21 cellular contexts compared by ENCODE assay signal in the genomic region with DNA sequence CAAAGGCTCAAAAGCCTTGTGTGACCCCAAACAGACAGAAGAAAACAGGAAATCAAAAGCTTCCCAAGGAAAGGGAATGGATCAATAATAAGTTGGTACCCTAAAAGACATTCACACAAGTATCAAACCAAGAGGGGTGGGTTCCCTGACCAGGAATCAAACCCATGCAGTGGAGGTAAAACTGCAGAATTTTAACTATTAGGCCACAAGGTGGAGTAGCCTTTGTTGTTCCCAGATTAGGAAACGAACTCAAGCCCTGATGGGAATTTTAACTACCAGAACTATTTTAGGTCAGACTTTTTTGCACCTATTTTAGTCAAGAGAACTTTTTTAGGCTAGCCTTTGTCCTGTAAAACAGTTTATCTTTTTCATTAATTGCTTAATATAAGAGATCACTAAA. TPM values are rescaled to one million over a fixed set of nuclear protein-coding genes. Genes with fewer than 3 reads are reported as not detected.
DNase-seq lines count a peak whose midpoint lies in the region; ATAC-seq and TF ChIP-seq lines count a peak whose summit lies in the region.
"Had no signal": no experiment of that assay in that cellular context is flagged by ENCODE, and none has a peak within 500 bp of the region (broad histone marks: within the 10 kb centered on the region; RNA-seq: fewer than 3 reads in every experiment).

No MANE protein-coding gene starts in this region.

- no peak overlapping the region for H3K4me2 ChIP-seq in SK-N-SH

- peaks cover 7% of the 10 kb centered on the region for H3K9me3 Mint-ChIP-seq in Calu3 (ENCODE audit: low read depth, unreplicated experiment)

- no peaks in the 10 kb centered on the region for H3K36me3 ChIP-seq in SK-N-SH (replicated peaks in 1 of 2; ENCODE audit: control insufficient read depth in 1 of 2, insufficient read depth in 2 of 2, low read length in 1 of 2)
- H3K36me3 ChIP-seq: heart left ventricle, tibial artery had no signal

- DNase-seq in SK-N-SH (no peak), fibroblast of pulmonary artery (ENCODE audit: low read depth) (no peak), Calu3 (no peak), cerebellar cortex (ENCODE audit: low spot score) (no peak), LoVo (ENCODE audit: low spot score) (no peak), hippocampal formation (lab: John Stamatoyannopoulos, UW) (no peak)
- DNase-seq: activated CD8-positive, alpha-beta memory T cell treated with anti-CD3 and anti-CD28 coated beads, Interleukin-2, amount 50 U/mL, for 4 hours; activated naive CD4-positive, alpha-beta T cell; aorta; CD4-positive, alpha-beta memory T cell; heart left ventricle; MV-4-11; NCI-H1930; NCI-H510A; psoas muscle; tibial artery had no signal

- no peaks in the 10 kb centered on the region for H3K27me3 ChIP-seq in SK-N-SH (ENCODE audit: insufficient read depth)
- H3K27me3 ChIP-seq: heart left ventricle, tibial artery had no signal

- no peaks in the 10 kb centered on the region for H3K79me2 ChIP-seq in SK-N-SH (ENCODE audit: insufficient read depth)

- TF ChIP-seq CTCF in SK-N-SH (IDR thresholded peaks at IDR 0.05) (peak; percentile 24; the same call in 1 of the 2 replicates), VCaP (conservative IDR thresholded peaks at IDR 0.05) (peak; percentile 47), fibroblast of pulmonary artery (IDR thresholded peaks at IDR 0.05; ENCODE audit: low read length, missing control alignments) (peak; percentile 19), Calu3 (IDR thresholded peaks at IDR 0.05; ENCODE audit: unreplicated experiment) (no peak)

- no peak overlapping the region for H3K4me3 Mint-ChIP-seq in Calu3 (ENCODE audit: low read depth, unreplicated experiment)
- H3K4me3 Mint-ChIP-seq: CD4-positive, alpha-beta memory T cell; natural killer cell treated with Interleukin-12 subunit alpha and Interleukin-12 subunit beta and Interleukin-15 and Interleukin-18, amount 100 ng/mL, for 72 hours; stimulated activated memory B cell treated with anti-CD40 and anti-IgM and Interleukin-4, amounts not matched to agents 10 μg/mL and 1 μg/mL and 100 μg/mL, for 72 hours had no signal

- H3K4me3 ChIP-seq in SK-N-SH (ENCODE audit: low read depth in 2 of 2, low read length in 1 of 2) (no peak overlapping the region), fibroblast of pulmonary artery (replicated peaks; ENCODE audit: low read depth, low read length) (no peak overlapping the region)
- H3K4me3 ChIP-seq: coronary artery, heart left ventricle, psoas muscle, tibial artery had no signal

- intact Hi-C loops in Calu3 (cut with micrococcal nuclease; ENCODE audit: unreplicated experiment) = no loop called here

- no peak for TF ChIP-seq EP300 in SK-N-SH (IDR thresholded peaks at IDR 0.05; ENCODE audit: borderline replicate concordance in 1 of 2, low read depth in 1 of 2, low read length in 1 of 2)

- no peaks in the 10 kb centered on the region for H3F3A ChIP-seq in SK-N-SH (replicated peaks; ENCODE audit: insufficient read depth)

- no peaks in the 10 kb centered on the region for H3K27me3 Mint-ChIP-seq in Calu3 (ENCODE audit: unreplicated experiment)
- H3K27me3 Mint-ChIP-seq: CD4-positive, alpha-beta memory T cell; natural killer cell treated with Interleukin-12 subunit alpha and Interleukin-12 subunit beta and Interleukin-15 and Interleukin-18, amount 100 ng/mL, for 72 hours; stimulated activated memory B cell treated with anti-CD40 and anti-IgM and Interleukin-4, amounts not matched to agents 10 μg/mL and 1 μg/mL and 100 μg/mL, for 72 hours had no signal

- no peaks in the 10 kb centered on the region for H3K4me1 Mint-ChIP-seq in Calu3 (ENCODE audit: low read depth, unreplicated experiment)
- H3K4me1 Mint-ChIP-seq: CD4-positive, alpha-beta memory T cell; stimulated activated memory B cell treated with anti-CD40 and anti-IgM and Interleukin-4, amounts not matched to agents 10 μg/mL and 1 μg/mL and 100 μg/mL, for 72 hours had no signal

- no peaks in the 10 kb centered on the region for H4K20me1 ChIP-seq in SK-N-SH (ENCODE audit: insufficient read depth)

- no peaks in the 10 kb centered on the region for H3K9me3 ChIP-seq in SK-N-SH
- H3K9me3 ChIP-seq: psoas muscle, tibial artery had no signal

- TF ChIP-seq RAD21 in SK-N-SH (IDR thresholded peaks at IDR 0.05; ENCODE audit: low read length) = no peak

- CTCF ChIA-PET in SK-N-SH (lab: Yijun Ruan, JAX) = interaction anchor here (0.7 to 4.6 kb wide), 2 partner anchors 9 to 299 kb away, joined by 4 to 21 read pairs; no protein-coding TSS in a partner anchor
- CTCF ChIA-PET in Calu3 (lab: Charles Lee) = no interaction called here

- no TSS peak for BruUV-seq in Calu3 (replicated peaks; lab: Mats Ljungman, UMichigan)

- H3K9ac ChIP-seq in SK-N-SH = no peak overlapping the region

- no peaks in the 10 kb centered on the region for H3K4me1 ChIP-seq in SK-N-SH (ENCODE audit: control insufficient read depth in 1 of 2, insufficient read depth in 2 of 2, low read depth in 1 of 2, low read length in 1 of 2)
- H3K4me1 ChIP-seq: psoas muscle had no signal

- H2AFZ ChIP-seq in SK-N-SH (ENCODE audit: low read depth) = no peak overlapping the region

- H3K27ac ChIP-seq in SK-N-SH (ENCODE audit: low read depth in 2 of 2, low read length in 1 of 2) (no peak overlapping the region), VCaP (no peak overlapping the region)
- H3K27ac ChIP-seq: coronary artery, heart left ventricle, psoas muscle, tibial artery had no signal

- 24% methylated on average over 1 of the region's 1 CpG for WGBS in SK-N-SH (ENCODE audit: low lambda C conversion rate)

- no peak overlapping the region for H3K27ac Mint-ChIP-seq in Calu3 (ENCODE audit: unreplicated experiment)
- H3K27ac Mint-ChIP-seq: natural killer cell treated with Interleukin-12 subunit alpha and Interleukin-12 subunit beta and Interleukin-15 and Interleukin-18, amount 100 ng/mL, for 72 hours; stimulated activated memory B cell treated with anti-CD40 and anti-IgM and Interleukin-4, amounts not matched to agents 10 μg/mL and 1 μg/mL and 100 μg/mL, for 72 hours had no signal

- no peak for ATAC-seq in SK-N-SH treated with all-trans-retinoic acid at 6 μM for 48 hours
- ATAC-seq: heart left ventricle; natural killer cell treated with Interleukin-12 subunit alpha and Interleukin-12 subunit beta and Interleukin-15 and Interleukin-18, amount 100 ng/mL, for 72 hours; psoas muscle; stimulated activated memory B cell treated with anti-CD40 and anti-IgM and Interleukin-4, amounts not matched to agents 10 μg/mL and 1 μg/mL and 100 μg/mL, for 72 hours had no signal

- POLR2A ChIA-PET in SK-N-SH (lab: Yijun Ruan, JAX) = no interaction called here

- no peaks in the 10 kb centered on the region for H3K36me3 Mint-ChIP-seq in Calu3 (ENCODE audit: insufficient read depth, unreplicated experiment)

- H3K9me2 ChIP-seq in SK-N-SH = no peaks in the 10 kb centered on the region

TF ChIP-seq in SK-N-SH, 30 proteins besides CTCF, POLR2A, EP300 and RAD21:
- TF ChIP-seq FOSL2 (IDR thresholded peaks at IDR 0.05; ENCODE audit: borderline replicate concordance, low read depth) = no peak

TF ChIP-seq in SK-N-SH treated with all-trans-retinoic acid at 6 μM for 48 hours, 23 proteins besides CTCF, POLR2A, EP300 and RAD21:
- TF ChIP-seq, protein P1, sequence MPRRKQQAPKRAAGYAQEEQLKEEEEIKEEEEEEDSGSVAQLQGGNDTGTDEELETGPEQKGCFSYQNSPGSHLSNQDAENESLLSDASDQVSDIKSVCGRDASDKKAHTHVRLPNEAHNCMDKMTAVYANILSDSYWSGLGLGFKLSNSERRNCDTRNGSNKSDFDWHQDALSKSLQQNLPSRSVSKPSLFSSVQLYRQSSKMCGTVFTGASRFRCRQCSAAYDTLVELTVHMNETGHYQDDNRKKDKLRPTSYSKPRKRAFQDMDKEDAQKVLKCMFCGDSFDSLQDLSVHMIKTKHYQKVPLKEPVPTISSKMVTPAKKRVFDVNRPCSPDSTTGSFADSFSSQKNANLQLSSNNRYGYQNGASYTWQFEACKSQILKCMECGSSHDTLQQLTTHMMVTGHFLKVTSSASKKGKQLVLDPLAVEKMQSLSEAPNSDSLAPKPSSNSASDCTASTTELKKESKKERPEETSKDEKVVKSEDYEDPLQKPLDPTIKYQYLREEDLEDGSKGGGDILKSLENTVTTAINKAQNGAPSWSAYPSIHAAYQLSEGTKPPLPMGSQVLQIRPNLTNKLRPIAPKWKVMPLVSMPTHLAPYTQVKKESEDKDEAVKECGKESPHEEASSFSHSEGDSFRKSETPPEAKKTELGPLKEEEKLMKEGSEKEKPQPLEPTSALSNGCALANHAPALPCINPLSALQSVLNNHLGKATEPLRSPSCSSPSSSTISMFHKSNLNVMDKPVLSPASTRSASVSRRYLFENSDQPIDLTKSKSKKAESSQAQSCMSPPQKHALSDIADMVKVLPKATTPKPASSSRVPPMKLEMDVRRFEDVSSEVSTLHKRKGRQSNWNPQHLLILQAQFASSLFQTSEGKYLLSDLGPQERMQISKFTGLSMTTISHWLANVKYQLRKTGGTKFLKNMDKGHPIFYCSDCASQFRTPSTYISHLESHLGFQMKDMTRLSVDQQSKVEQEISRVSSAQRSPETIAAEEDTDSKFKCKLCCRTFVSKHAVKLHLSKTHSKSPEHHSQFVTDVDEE (CRISPR knock-in tag; IDR thresholded peaks at IDR 0.05) = no peak
- TF ChIP-seq CSDC2 (CRISPR knock-in tag; IDR thresholded peaks at IDR 0.05) = no peak
TF ChIP-seq in SK-N-SH treated with all-trans-retinoic acid at 6 μM for 48 hours: peak in this region for 0.

RNA-seq across cellular contexts. Expression of a gene that starts 31.4 kb away (rescaled TPM):
- polyA plus RNA-seq in SK-N-SH (2012; rRNA removed) = 10.6 and 13.3 TPM in 2 replicates
- polyA plus RNA-seq in SK-N-SH (2012; cell fraction: cytosol; rRNA removed) = 12.4 and 12.5 TPM in 2 replicates
- polyA plus RNA-seq in SK-N-SH (2012; cell fraction: nucleus; rRNA removed) = 13.4 and 18.9 TPM in 2 replicates
- 7.8 and 10.4 TPM in 2 replicates for total RNA-seq in Calu3 (2022)
